Comparison of ENCODE assay signal across 8 cellular contexts in genomic region chr17:34254651-34255380, GRCh38. TPM values are rescaled to one million over a fixed set of nuclear protein-coding genes. Genes with fewer than 3 reads are reported as not detected.
A peak's percentile ranks its signal among the peaks of the same experiment; 100 is the strongest.
DNase-seq lines count a peak whose midpoint lies in the region; ATAC-seq and TF ChIP-seq lines count a peak whose summit lies in the region.

Gene CCL2 (plus strand): TSS chr17:34255285. CDS start chr17:34255350, 65 bp downstream.

- H3K36me3 ChIP-seq in esophagus squamous epithelium: no peaks in the 10 kb centered on the region

- no peaks in the 10 kb centered on the region for H3K9me3 Mint-ChIP-seq in activated CD4-positive, alpha-beta T cell treated with anti-CD3 and anti-CD28 coated beads, Interleukin-2, amount 10 ng/mL, durations not matched to agents 24 days and 14 days

- H3K27me3 Mint-ChIP-seq in activated CD4-positive, alpha-beta T cell treated with anti-CD3 and anti-CD28 coated beads, Interleukin-2, amount 10 ng/mL, durations not matched to agents 24 days and 14 days: peaks cover 35% of the 10 kb centered on the region

- ATAC-seq in HG02840 (IDR thresholded peaks at IDR 0.05; ENCODE audit: low FRiP score, unreplicated experiment): no peak
- ATAC-seq in HG02884 (IDR thresholded peaks at IDR 0.05; ENCODE audit: unreplicated experiment): no peak

- H3K27ac Mint-ChIP-seq in activated CD4-positive, alpha-beta T cell treated with anti-CD3 and anti-CD28 coated beads, Interleukin-2, amount 10 ng/mL, durations not matched to agents 24 days and 14 days: no peak within 1 kb of the TSS

- WGBS in esophagus squamous epithelium, 2 donors: 3% methylated on average over 6 to 11 of the region's 11 CpGs

- H3K27me3 ChIP-seq in esophagus squamous epithelium: peaks cover 0 to 9% (median 0%) of the 10 kb centered on the region in 4 donors

- DNase-seq in G401 (ENCODE audit: low spot score): peak; percentile 76
- DNase-seq in RPMI8226: peak; percentile 50
- no peak for DNase-seq in esophagus squamous epithelium (lab: John Stamatoyannopoulos, UW)
- peak; percentile 72 for DNase-seq in mucosa of gallbladder (ENCODE audit: low spot score)
- DNase-seq in activated CD4-positive, alpha-beta T cell treated with anti-CD3 and anti-CD28 coated beads, Interleukin-2, amount 10 ng/mL, durations not matched to agents 24 days and 14 days: no peak
- DNase-seq in activated CD8-positive, alpha-beta memory T cell treated with anti-CD3 and anti-CD28 coated beads, Interleukin-2, amount 50 U/mL, for 4 hours: no peak

- peaks cover 25 to 82% (median 52%) of the 10 kb centered on the region in 3 donors for H3K4me1 ChIP-seq in esophagus squamous epithelium

- H3K27ac ChIP-seq in esophagus squamous epithelium: peak within 1 kb of the TSS; percentile 72 to 81 (median 80)

- peaks cover 6% of the 10 kb centered on the region for H3K4me1 Mint-ChIP-seq in activated CD4-positive, alpha-beta T cell treated with anti-CD3 and anti-CD28 coated beads, Interleukin-2, amount 10 ng/mL, durations not matched to agents 24 days and 14 days

- no peaks in the 10 kb centered on the region for H3K36me3 Mint-ChIP-seq in activated CD4-positive, alpha-beta T cell treated with anti-CD3 and anti-CD28 coated beads, Interleukin-2, amount 10 ng/mL, durations not matched to agents 24 days and 14 days (ENCODE audit: low read depth)

- H3K4me3 Mint-ChIP-seq in activated CD4-positive, alpha-beta T cell treated with anti-CD3 and anti-CD28 coated beads, Interleukin-2, amount 10 ng/mL, durations not matched to agents 24 days and 14 days: no peak within 1 kb of the TSS

- in situ Hi-C loops in G401 (cut with HindIII; ENCODE audit: low sequenced_read_pairs): no loop called here

- TF ChIP-seq CTCF in esophagus squamous epithelium (IDR thresholded peaks at IDR 0.05): no peak

- H3K4me3 ChIP-seq in esophagus squamous epithelium: peak within 1 kb of the TSS; percentile 10 to 58 (median 38)

- no peaks in the 10 kb centered on the region for H3K9me3 ChIP-seq in esophagus squamous epithelium

- intact Hi-C loops in esophagus squamous epithelium (cut with DNase I): no loop called here
- intact Hi-C loops in activated CD4-positive, alpha-beta T cell treated with anti-CD3 and anti-CD28 coated beads, Interleukin-2, amount 10 ng/mL, durations not matched to agents 24 days and 14 days (cut with micrococcal nuclease): no loop called here

- peak in 2 of 4 donors; percentile 39 to 45 for TF ChIP-seq POLR2A in esophagus squamous epithelium (IDR thresholded peaks at IDR 0.05)

RNA-seq across cellular contexts. Expression of gene CCL2, which starts in this region (rescaled TPM):
- total RNA-seq in G401 (2014; rRNA removed; shearing (Covaris generic)): not detected in 2 replicates
- total RNA-seq in esophagus squamous epithelium (1 to 10 TPM; 4.0 to 7.9 (median 5.2) TPM), mucosa of gallbladder (32.0 TPM)
- total RNA-seq in activated CD4-positive, alpha-beta T cell treated with anti-CD3 and anti-CD28 coated beads, Interleukin-2, amount 10 ng/mL, durations not matched to agents 24 days and 14 days: 0.28 TPM in 1 of 2 replicates, not detected in the other

Comparison
In these comparisons a context has a peak if more than half of its experiments do, and no peak if none do; other contexts are left out.
1. Peak in DNase-seq in G401; RNA of the gene not detected or under 1 TPM.
2. DNase-seq: peak in RPMI8226 (single experiment) and mucosa of gallbladder (single experiment); none in esophagus squamous epithelium (single experiment), activated CD4-positive, alpha-beta T cell treated with anti-CD3 and anti-CD28 coated beads, Interleukin-2, amount 10 ng/mL, durations not matched to agents 24 days and 14 days (single experiment) and activated CD8-positive, alpha-beta memory T cell treated with anti-CD3 and anti-CD28 coated beads, Interleukin-2, amount 50 U/mL, for 4 hours (single experiment).